1 cellular context compared by ENCODE assay signal in the genomic region with DNA sequence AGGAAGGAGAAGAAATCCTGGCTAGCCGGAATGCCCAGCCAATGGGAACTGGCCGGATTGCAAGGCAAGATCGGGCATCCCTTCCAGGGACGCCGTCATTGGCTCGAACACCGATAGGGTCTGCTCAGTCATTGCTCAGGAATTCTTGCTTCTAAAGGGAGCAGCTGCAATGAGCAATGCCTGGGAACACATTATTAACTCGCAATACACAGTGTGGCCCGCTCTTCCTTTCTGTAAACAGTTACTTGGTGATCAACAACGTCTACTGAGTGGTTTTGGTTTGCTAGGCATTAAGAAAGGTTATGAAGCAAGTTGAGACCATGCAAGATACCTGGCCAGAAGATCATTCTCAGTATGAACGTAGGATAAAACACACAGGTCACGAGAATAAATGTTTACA.
TF ChIP-seq lines count a peak whose summit lies in the region.

No MANE protein-coding gene starts in this region.

TF ChIP-seq in SK-N-SH, 30 proteins besides CTCF, POLR2A, EP300 and RAD21 (continued from another document):
- peak; percentile 40; the same call in 1 of the 2 replicates for TF ChIP-seq POLR2AphosphoS5 (IDR thresholded peaks at IDR 0.05; ENCODE audit: low read depth, low read length)
- no peak for TF ChIP-seq SIN3A (IDR thresholded peaks at IDR 0.05; ENCODE audit: borderline replicate concordance, low read depth, low read length)
- TF ChIP-seq TCF12 (IDR thresholded peaks at IDR 0.05) = peak; percentile 52
- TF ChIP-seq NFIC (IDR thresholded peaks at IDR 0.05; ENCODE audit: borderline replicate concordance) = peak; percentile 15; the same call in 1 of the 2 replicates
- TF ChIP-seq MXI1 (IDR thresholded peaks at IDR 0.05; ENCODE audit: low read depth, low read length) = no peak
- no peak for TF ChIP-seq SMC3 (IDR thresholded peaks at IDR 0.05; ENCODE audit: low read depth, low read length)
- TF ChIP-seq, protein P1, sequence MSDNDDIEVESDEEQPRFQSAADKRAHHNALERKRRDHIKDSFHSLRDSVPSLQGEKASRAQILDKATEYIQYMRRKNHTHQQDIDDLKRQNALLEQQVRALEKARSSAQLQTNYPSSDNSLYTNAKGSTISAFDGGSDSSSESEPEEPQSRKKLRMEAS (IDR thresholded peaks at IDR 0.05; ENCODE audit: low read depth) = peak; percentile 53
- no peak for TF ChIP-seq CHD2 (IDR thresholded peaks at IDR 0.05; ENCODE audit: low read length, partially characterized antibody)
- peak; percentile 58; the same call in 1 of the 2 replicates for TF ChIP-seq FOSL2 (IDR thresholded peaks at IDR 0.05; ENCODE audit: borderline replicate concordance, low read depth)
- no peak for TF ChIP-seq FOXM1 (IDR thresholded peaks at IDR 0.05; ENCODE audit: low read depth)
- no peak for TF ChIP-seq YY1 (IDR thresholded peaks at IDR 0.05; ENCODE audit: low read depth)
- TF ChIP-seq MEF2A (IDR thresholded peaks at IDR 0.05; ENCODE audit: borderline replicate concordance, low read depth) = no peak
- TF ChIP-seq REST (IDR thresholded peaks at IDR 0.05; ENCODE audit: low read depth, low read length) = no peak
- TF ChIP-seq TAF1 (IDR thresholded peaks at IDR 0.05; ENCODE audit: borderline replicate concordance, low read depth, low read length) = no peak
- no peak for TF ChIP-seq USF1 (IDR thresholded peaks at IDR 0.05; ENCODE audit: borderline replicate concordance, low read depth)
